Comparison of ENCODE assay signal across 25 cellular contexts in the genomic region with DNA sequence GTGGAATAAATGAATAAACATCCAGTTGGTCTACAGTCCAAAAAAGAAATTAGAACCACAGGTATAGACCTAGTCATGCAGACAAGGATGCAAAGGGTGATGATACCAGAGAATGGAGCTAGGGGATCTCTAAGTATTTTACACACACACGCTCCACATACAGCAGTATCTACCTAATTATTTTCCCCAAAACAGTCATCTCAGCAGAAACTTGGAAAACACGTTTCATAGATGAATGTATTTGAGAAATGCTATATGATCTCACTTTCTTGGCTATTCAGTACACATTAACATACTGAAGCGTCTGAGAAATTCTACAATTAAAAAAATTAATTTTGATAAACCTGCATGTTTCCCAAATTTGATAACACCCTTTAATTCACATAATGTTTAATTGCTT.
"Had no signal": no experiment of that assay in that cellular context is flagged by ENCODE, and none has a peak within 500 bp of the region (broad histone marks: within the 10 kb centered on the region; RNA-seq: fewer than 3 reads in every experiment).

No MANE protein-coding gene starts in this region.

- H3K27ac ChIP-seq: colonic mucosa, epithelial cell of prostate, foreskin keratinocyte had no signal

- H3K27me3 ChIP-seq: colonic mucosa, dorsolateral prefrontal cortex, esophagus muscularis mucosa, esophagus squamous epithelium, foreskin keratinocyte, gastrocnemius medialis, gastroesophageal sphincter, heart right ventricle had no signal

- H3K9me3 ChIP-seq: colonic mucosa, esophagus muscularis mucosa, esophagus squamous epithelium, gastrocnemius medialis, gastroesophageal sphincter had no signal

- H3K36me3 ChIP-seq: colonic mucosa, esophagus muscularis mucosa, esophagus squamous epithelium, gastrocnemius medialis, gastroesophageal sphincter, heart right ventricle had no signal

- DNase-seq: colonic mucosa; cortex of kidney; dorsolateral prefrontal cortex; effector CD4-positive, alpha-beta T cell; effector CD8-positive, alpha-beta T cell; effector memory CD4-positive, alpha-beta T cell; effector memory CD8-positive, alpha-beta T cell; endodermal cell; erythroblast; esophagus squamous epithelium; foreskin fibroblast; foreskin keratinocyte; foreskin melanocyte; gastrocnemius medialis; glutamatergic neuron; head of caudate nucleus; heart right ventricle had no signal

- H3K4me1 ChIP-seq: colonic mucosa, foreskin keratinocyte had no signal

- FAIRE-seq: colon, endometrium, endothelial cell of umbilical vein had no signal

- ATAC-seq: effector memory CD8-positive, alpha-beta T cell; esophagus mucosa; foreskin keratinocyte; gastroesophageal sphincter had no signal

- H3K4me3 ChIP-seq: colonic mucosa, coronary artery, dorsolateral prefrontal cortex, esophagus muscularis mucosa, esophagus squamous epithelium, gastrocnemius medialis, gastroesophageal sphincter, heart right ventricle had no signal
